In genomic region chr11:121129362-121130340, GRCh38 we compare ENCODE assay signal across 23 cellular contexts. TPM values are rescaled to one million over a fixed set of nuclear protein-coding genes. Genes with fewer than 3 reads are reported as not detected.
"Had no signal": no experiment of that assay in that cellular context is flagged by ENCODE, and none has a peak within 500 bp of the region (broad histone marks: within the 10 kb centered on the region; RNA-seq: fewer than 3 reads in every experiment).

No MANE protein-coding gene starts in this region.

- H3K27ac ChIP-seq: ascending aorta, body of pancreas, SJSA1 had no signal

- DNase-seq: activated CD4-positive, alpha-beta T cell treated with anti-CD3 and anti-CD28 coated beads for 48 hours; activated CD4-positive, alpha-beta T cell treated with anti-CD3 and anti-CD28 coated beads, Interleukin-2, amount 50 U/mL, for 4 hours; activated CD4-positive, CD25-positive, alpha-beta regulatory T cell treated with anti-CD3 and anti-CD28 coated beads, Interleukin-2, amount 50 U/mL, for 72 hours; activated CD8-positive, alpha-beta memory T cell treated with anti-CD3 and anti-CD28 coated beads, Interleukin-2, amount 10 ng/mL, durations not matched to agents 7 days and 5 days; activated effector memory CD4-positive, alpha-beta T cell treated with Interleukin-2 at 50 U/mL for 16 hours; activated naive CD4-positive, alpha-beta T cell; activated T-cell treated with anti-CD3 and anti-CD28 coated beads, Interleukin-2, amount 50 U/mL, for 24 hours; body of pancreas; KBM-7; MG63; MV-4-11; NCI-H1092 treated with DMSO at 0.1 percent for 48 hours; NCI-H1436; NCI-H1694 treated with DMSO at 0.1 percent for 48 hours; NCI-H2081; NCI-H510A treated with DMSO at 0.1 percent for 48 hours; NCI-H69; SHP77; T-helper 17 cell; T-helper 9 cell had no signal

- H3K36me3 ChIP-seq: ascending aorta, MG63, SJSA1 had no signal

- H3K4me3 ChIP-seq: ascending aorta, body of pancreas, MG63, SJSA1 had no signal

- ATAC-seq: activated CD8-positive, alpha-beta memory T cell treated with anti-CD3 and anti-CD28 coated beads, Interleukin-2, amount 10 ng/mL, durations not matched to agents 7 days and 5 days; body of pancreas; T-helper 17 cell; WTC11 had no signal

- H3K9me3 ChIP-seq: ascending aorta, body of pancreas, MG63, SJSA1 had no signal

- H3K4me1 ChIP-seq: ascending aorta, body of pancreas had no signal

- H3K27me3 ChIP-seq: ascending aorta, body of pancreas, MG63, SJSA1 had no signal

RNA-seq across cellular contexts. Expression of gene TECTA, which starts 28.6 kb away (rescaled TPM):
- total RNA-seq: ascending aorta had no signal
